ENCODE assay signal across 8 cellular contexts in genomic region chr13:114099191-114099590, GRCh38. TPM values are rescaled to one million over a fixed set of nuclear protein-coding genes. Genes with fewer than 3 reads are reported as not detected.
DNase-seq lines count a peak whose midpoint lies in the region; FAIRE-seq and TF ChIP-seq lines count a peak whose summit lies in the region.

No MANE protein-coding gene starts in this region.

- no peaks in the 10 kb centered on the region for H3K27me3 ChIP-seq in fibroblast of lung (ENCODE audit: control insufficient read depth, insufficient read depth, low read length)

- peaks cover 21% of the 10 kb centered on the region for H3K4me1 ChIP-seq in fibroblast of lung (ENCODE audit: control insufficient read depth, extremely low read depth, insufficient read depth, low read length)

- peak overlapping the region; percentile 68 for H3K4me2 ChIP-seq in fibroblast of lung (ENCODE audit: extremely low read depth, insufficient read depth, low read length)

- peak; percentile 16 for DNase-seq in NCI-H748 (lab: John Stamatoyannopoulos, UW; ENCODE audit: unreplicated experiment)
- no peak for DNase-seq in NCI-H748 treated with DMSO at 0.1 percent for 48 hours (lab: John Stamatoyannopoulos, UW)
- DNase-seq in RCC 7860 (ENCODE audit: low spot score): peak; percentile 72
- peak; percentile 93 to 94 for DNase-seq in fibroblast of lung (ENCODE audit: low read depth in 2 of 2)
- peak; percentile 62 for DNase-seq in non-pigmented ciliary epithelial cell (ENCODE audit: low read depth)
- DNase-seq in stimulated activated CD4-positive, alpha-beta T cell treated with anti-CD3 and anti-CD28 coated beads, Interleukin-12 subunit alpha, Interleukin-12 subunit beta, amount 100 ng/mL, for 4 hours: no peak
- DNase-seq in activated CD4-positive, CD25-positive, alpha-beta regulatory T cell treated with anti-CD3 and anti-CD28 coated beads, Interleukin-2, amount 50 U/mL, for 72 hours: no peak
- DNase-seq in effector CD4-positive, alpha-beta T cell: no peak

- H4K20me1 ChIP-seq in fibroblast of lung (ENCODE audit: control insufficient read depth, extremely low read depth, insufficient read depth, low read length): no peaks in the 10 kb centered on the region

- no peaks in the 10 kb centered on the region for H3K9me3 ChIP-seq in fibroblast of lung (ENCODE audit: control insufficient read depth, insufficient read depth, low read depth, low read length)

- FAIRE-seq in RCC 7860 (lab: Jason Lieb, UNC): peak; percentile 59

- no peaks in the 10 kb centered on the region for H3K36me3 ChIP-seq in fibroblast of lung (ENCODE audit: control insufficient read depth, insufficient read depth, low read length)

- H3K9ac ChIP-seq in fibroblast of lung (ENCODE audit: insufficient read depth, low read length): peak overlapping the region; percentile 46

- no peak for TF ChIP-seq CTCF in fibroblast of lung (conservative IDR thresholded peaks at IDR 0.05 in 1 of 2, IDR thresholded peaks at IDR 0.05 in 1 of 2; ENCODE audit: low read depth in 1 of 2, low read length in 2 of 2)

- H2AFZ ChIP-seq in fibroblast of lung (ENCODE audit: low read length): no peak overlapping the region

- H3K79me2 ChIP-seq in fibroblast of lung (ENCODE audit: control insufficient read depth, insufficient read depth, low read length): peaks cover 90% of the 10 kb centered on the region

- no peak overlapping the region for H3K4me3 ChIP-seq in fibroblast of lung (replicated peaks in 1 of 4; ENCODE audit: control extremely low read depth in 1 of 4, insufficient read depth in 1 of 4, low read depth in 3 of 4, low read length in 4 of 4)

- peak overlapping the region; percentile 47 for H3K27ac ChIP-seq in fibroblast of lung (ENCODE audit: insufficient read depth, low read length)

RNA-seq across cellular contexts. Expression of gene RASA3, which starts 33.2 kb away (rescaled TPM):
- total RNA-seq in fibroblast of lung: 21.6 and 26.6 TPM in 2 replicates
- polyA plus RNA-seq in fibroblast of lung: 31.1 and 34.1 TPM in 2 replicates
- polyA plus RNA-seq in fibroblast of lung (2012): 32.0 and 32.4 TPM in 2 replicates
- 20.1 and 29.0 TPM in 2 replicates for polyA minus RNA-seq in fibroblast of lung (ENCODE audit: low replicate concordance)

Comparison
In these comparisons a context has a peak if more than half of its experiments do, and no peak if none do; other contexts are left out.
1. DNase-seq: peak in NCI-H748 (single experiment), RCC 7860 (single experiment), fibroblast of lung (2 of 2) and non-pigmented ciliary epithelial cell (single experiment); none in NCI-H748 treated with DMSO at 0.1 percent for 48 hours (single experiment), stimulated activated CD4-positive, alpha-beta T cell treated with anti-CD3 and anti-CD28 coated beads, Interleukin-12 subunit alpha, Interleukin-12 subunit beta, amount 100 ng/mL, for 4 hours (single experiment), activated CD4-positive, CD25-positive, alpha-beta regulatory T cell treated with anti-CD3 and anti-CD28 coated beads, Interleukin-2, amount 50 U/mL, for 72 hours (single experiment) and effector CD4-positive, alpha-beta T cell (single experiment).